In the genomic region with DNA sequence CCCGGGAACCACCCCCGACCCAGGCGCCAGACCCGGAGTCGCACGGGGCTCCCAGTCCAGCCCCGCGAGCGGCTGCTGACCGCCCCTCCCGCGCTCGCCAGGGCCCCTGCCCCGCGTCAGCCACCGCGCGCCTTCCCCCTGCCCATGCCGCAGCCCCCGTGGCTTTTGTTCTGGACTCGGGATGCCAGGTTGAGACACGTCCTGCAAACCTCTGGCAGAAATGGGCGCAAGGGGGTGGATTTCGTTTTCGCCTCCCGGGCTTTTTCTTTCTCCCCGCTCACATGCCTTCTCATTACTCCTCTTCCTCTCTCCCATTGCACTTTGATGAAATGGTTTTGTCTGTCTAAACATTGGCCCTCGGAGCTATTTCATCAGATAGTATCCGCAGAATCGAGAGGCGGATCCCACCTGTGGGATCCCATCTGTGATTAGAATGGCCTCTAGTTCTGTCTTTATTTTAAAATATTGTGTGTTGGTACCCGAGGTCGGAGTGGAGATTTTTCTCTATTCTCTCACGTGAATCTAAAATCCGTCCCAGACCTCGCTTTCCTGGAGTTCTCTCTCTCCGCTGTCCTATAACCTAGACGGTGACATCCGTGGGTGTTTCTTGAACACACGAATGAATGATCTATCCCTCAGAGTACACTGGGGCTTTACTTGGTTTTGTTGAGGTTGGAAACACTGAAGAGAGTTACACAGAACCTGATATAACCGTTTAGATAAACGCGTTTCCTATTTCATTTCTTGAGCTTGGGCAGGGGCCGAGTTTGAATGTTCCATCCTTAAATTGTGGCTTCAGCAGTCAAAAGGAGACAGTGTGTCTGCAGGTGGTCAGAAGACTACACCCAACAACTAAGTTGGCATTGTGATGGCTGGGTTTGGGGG, we compare ENCODE assay signal across 9 cellular contexts. TPM values are rescaled to one million over a fixed set of nuclear protein-coding genes. Genes with fewer than 3 reads are reported as not detected.
DNase-seq lines count a peak whose midpoint lies in the region; ATAC-seq and TF ChIP-seq lines count a peak whose summit lies in the region.
"Had no signal": no experiment of that assay in that cellular context is flagged by ENCODE, and none has a peak within 500 bp of the region (broad histone marks: within the 10 kb centered on the region; RNA-seq: fewer than 3 reads in every experiment).

No MANE protein-coding gene starts in this region.

- TF ChIP-seq CTCF in AG10803 (conservative IDR thresholded peaks at IDR 0.05; ENCODE audit: low read length) (no peak), spleen (IDR thresholded peaks at IDR 0.05 in 8 of 11, conservative IDR thresholded peaks at IDR 0.05 in 3 of 11) (no peak)
- no peak for TF ChIP-seq CTCF in activated CD8-positive, alpha-beta T cell treated with anti-CD3 and anti-CD28 coated beads for 36 hours (IDR thresholded peaks at IDR 0.05)

- H3K36me3 Mint-ChIP-seq in activated CD8-positive, alpha-beta T cell treated with anti-CD3 and anti-CD28 coated beads for 36 hours (ENCODE audit: low read depth), result no peaks in the 10 kb centered on the region

- no peaks in the 10 kb centered on the region for H3K36me3 ChIP-seq in spleen

- H3K27ac Mint-ChIP-seq in activated CD8-positive, alpha-beta T cell treated with anti-CD3 and anti-CD28 coated beads for 36 hours, result peak overlapping the region; percentile 81

- H3K27me3 ChIP-seq in right cardiac atrium (ENCODE audit: control insufficient read depth, insufficient read depth) (no peaks in the 10 kb centered on the region), spleen (replicated peaks in 1 of 7) (peaks cover 0 to 64% (median 22%) of the 10 kb centered on the region in 7 donors)

- peaks cover 43% of the 10 kb centered on the region for H3K27me3 Mint-ChIP-seq in activated CD8-positive, alpha-beta T cell treated with anti-CD3 and anti-CD28 coated beads for 36 hours

- peak overlapping the region; percentile 61 for H3K4me3 ChIP-seq in AG10803 (ENCODE audit: low read length)
- H3K4me3 ChIP-seq in right cardiac atrium (ENCODE audit: low read length), result peak overlapping the region; percentile 73
- H3K4me3 ChIP-seq in spleen, result peak overlapping the region; percentile 66 to 83 (median 71)

- peak overlapping the region; percentile 74 for H3K4me3 Mint-ChIP-seq in activated CD8-positive, alpha-beta T cell treated with anti-CD3 and anti-CD28 coated beads for 36 hours

- no peaks in the 10 kb centered on the region for H3K4me1 ChIP-seq in right cardiac atrium (ENCODE audit: control insufficient read depth, insufficient read depth, low read length)
- H3K4me1 ChIP-seq in spleen, result peaks cover 5 to 39% (median 25%) of the 10 kb centered on the region in 6 donors

- no peaks in the 10 kb centered on the region for H3K9me3 Mint-ChIP-seq in activated CD8-positive, alpha-beta T cell treated with anti-CD3 and anti-CD28 coated beads for 36 hours

- H3K9me3 ChIP-seq in right cardiac atrium (ENCODE audit: control insufficient read depth, low read length) (no peaks in the 10 kb centered on the region), spleen (no peaks in the 10 kb centered on the region)

- intact Hi-C loops in activated CD8-positive, alpha-beta T cell treated with anti-CD3 and anti-CD28 coated beads for 36 hours (cut with micrococcal nuclease), result no loop called here
- intact Hi-C loops in right cardiac atrium (cut with DNase I), result no loop called here
- intact Hi-C loops in spleen (cut with DNase I; ENCODE audit: low total_unique reads), result no loop called here

- peaks cover 25% of the 10 kb centered on the region for H3K4me1 Mint-ChIP-seq in activated CD8-positive, alpha-beta T cell treated with anti-CD3 and anti-CD28 coated beads for 36 hours (ENCODE audit: low read depth)

- H3K27ac ChIP-seq in right cardiac atrium (ENCODE audit: low read length) (no peak overlapping the region), spleen (peak overlapping the region; percentile 19 to 77 (median 60))

- ATAC-seq in GM21515 (IDR thresholded peaks at IDR 0.05; ENCODE audit: unreplicated experiment) (peak; percentile 5), right cardiac atrium (no peak), GM19467 (IDR thresholded peaks at IDR 0.05; ENCODE audit: unreplicated experiment) (no peak)
- peak; percentile 59 for ATAC-seq in activated CD8-positive, alpha-beta T cell treated with anti-CD3 and anti-CD28 coated beads for 36 hours

- POLR2A ChIA-PET in activated CD8-positive, alpha-beta T cell treated with anti-CD3 and anti-CD28 coated beads for 36 hours (lab: Charles Lee), result no interaction called here

- DNase-seq in AG10803 (ENCODE audit: low read depth) (no peak), right cardiac atrium (peak in 1 of 3 donors; percentile 21), spleen (no peak), NCI-H128 (lab: John Stamatoyannopoulos, UW; ENCODE audit: unreplicated experiment) (no peak), hippocampal formation (lab: John Stamatoyannopoulos, UW) (no peak)
- peak; percentile 45 for DNase-seq in activated CD8-positive, alpha-beta T cell treated with anti-CD3 and anti-CD28 coated beads for 36 hours

- CTCF ChIA-PET in activated CD8-positive, alpha-beta T cell treated with anti-CD3 and anti-CD28 coated beads for 36 hours (lab: Charles Lee), result no interaction called here

- TF ChIP-seq POLR2A in spleen (IDR thresholded peaks at IDR 0.05), result no peak

- WGBS in right cardiac atrium, result 15% methylated on average over 44 of the region's 44 CpGs
- 12 to 17% (median 15%) methylated on average over 37 to 44 of the region's 44 CpGs for WGBS in spleen, 5 donors

RNA-seq across cellular contexts. Expression of a gene that starts 1.9 kb away (rescaled TPM):
- total RNA-seq in activated CD8-positive, alpha-beta T cell treated with anti-CD3 and anti-CD28 coated beads for 36 hours, result 1 to 10 TPM; 1.7 to 3.0 TPM
- total RNA-seq in right cardiac atrium (under 1 TPM; 0.18 to 0.40 (median 0.31) TPM), spleen (1 to 10 TPM; 1.4 to 7.4 (median 2.6) TPM)
- polyA plus RNA-seq in right cardiac atrium (0.11 TPM), spleen (under 1 TPM; 0.22 to 0.42 (median 0.41) TPM)
- total RNA-seq: pulmonary artery endothelial cell had no signal

Comparison
In these comparisons a context has a peak if more than half of its experiments do, and no peak if none do; other contexts are left out.
1. ATAC-seq: peak in GM21515 (single experiment) and activated CD8-positive, alpha-beta T cell treated with anti-CD3 and anti-CD28 coated beads for 36 hours (single experiment); none in right cardiac atrium (0 of 2) and GM19467 (single experiment).
2. Peak in every context shown above with its lines, with median percentiles within 50 percentile points of each other: H3K4me3 ChIP-seq.